23 cellular contexts compared by ENCODE assay signal in the genomic region with DNA sequence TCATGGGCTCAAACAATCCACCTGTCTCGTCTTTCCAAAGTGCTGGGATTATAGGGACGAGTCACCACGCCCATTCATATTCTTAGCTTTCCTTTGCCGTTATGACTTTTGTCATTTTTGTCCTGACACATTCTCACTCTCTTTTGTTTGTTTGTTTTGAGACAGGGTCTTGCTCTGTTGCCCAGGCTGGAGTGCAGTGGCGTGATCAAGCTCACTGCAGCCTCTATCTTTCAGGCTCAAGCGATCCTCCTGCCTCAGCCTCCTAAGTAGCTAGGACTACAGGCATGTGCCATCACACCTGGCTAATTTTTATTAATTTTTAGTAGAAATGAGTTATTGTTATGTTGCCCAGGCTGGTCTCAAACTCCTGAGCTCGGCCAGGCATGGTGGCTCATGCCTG. TPM values are rescaled to one million over a fixed set of nuclear protein-coding genes. Genes with fewer than 3 reads are reported as not detected.
DNase-seq lines count a peak whose midpoint lies in the region; FAIRE-seq and TF ChIP-seq lines count a peak whose summit lies in the region.
"Had no signal": no experiment of that assay in that cellular context is flagged by ENCODE, and none has a peak within 500 bp of the region (broad histone marks: within the 10 kb centered on the region; RNA-seq: fewer than 3 reads in every experiment).

No MANE protein-coding gene starts in this region.

- H3K9me3 ChIP-seq in astrocyte (ENCODE audit: insufficient read depth, low read depth, low read length) (no peaks in the 10 kb centered on the region), neutrophil (no peaks in the 10 kb centered on the region)
- H3K9me3 ChIP-seq: A549 had no signal

- FAIRE-seq in astrocyte (lab: Jason Lieb, UNC) = no peak
- FAIRE-seq: A549, GM12891, GM18507 had no signal

- H3K9ac ChIP-seq in astrocyte (ENCODE audit: low read length) = no peak overlapping the region

- no peak overlapping the region for H3K27ac ChIP-seq in astrocyte (ENCODE audit: low read depth, low read length)
- H3K27ac ChIP-seq in neutrophil = peak overlapping the region; percentile 95
- H3K27ac ChIP-seq: A549 had no signal

- H2AFZ ChIP-seq in astrocyte (ENCODE audit: low read depth, low read length) = no peak overlapping the region

- H3K9me3 Mint-ChIP-seq in astrocyte (ENCODE audit: unreplicated experiment) = no peaks in the 10 kb centered on the region
- H3K9me3 Mint-ChIP-seq: CD4-positive, alpha-beta memory T cell; GM23338; H9; HFFc6 had no signal

- no peak overlapping the region for H3K27ac Mint-ChIP-seq in astrocyte (ENCODE audit: unreplicated experiment)
- H3K27ac Mint-ChIP-seq: CD4-positive, alpha-beta memory T cell; GM23338; H9; HFFc6 had no signal

- H3K4me1 ChIP-seq in astrocyte (ENCODE audit: insufficient read depth, low read length) (no peaks in the 10 kb centered on the region), neutrophil (ENCODE audit: control insufficient read depth in 1 of 2, insufficient read depth in 1 of 2, low read depth in 1 of 2, low read length in 1 of 2) (peaks cover 45 to 53% of the 10 kb centered on the region in 2 experiments)

- H3K79me2 ChIP-seq in astrocyte (ENCODE audit: insufficient read depth, low read length) = no peaks in the 10 kb centered on the region

- no peaks in the 10 kb centered on the region for H4K20me1 ChIP-seq in astrocyte (ENCODE audit: insufficient read depth, low read length)

- H3K36me3 Mint-ChIP-seq in astrocyte (ENCODE audit: low read depth, unreplicated experiment) = no peaks in the 10 kb centered on the region
- H3K36me3 Mint-ChIP-seq: CD4-positive, alpha-beta memory T cell had no signal

- H3K4me3 Mint-ChIP-seq in astrocyte (ENCODE audit: unreplicated experiment) = peak overlapping the region; percentile 69
- H3K4me3 Mint-ChIP-seq: CD4-positive, alpha-beta memory T cell; GM23338; H9; HFFc6 had no signal

- DNase-seq in activated effector memory CD4-positive, alpha-beta T cell treated with anti-CD3 and anti-CD28 coated beads, Interleukin-2, amount 50 U/mL, for 16 hours = peak; percentile 21
- DNase-seq in activated effector memory CD4-positive, alpha-beta T cell treated with Interleukin-2 at 50 U/mL for 16 hours = no peak
- DNase-seq in NCI-H69 (lab: John Stamatoyannopoulos, UW) (peak; percentile 4), astrocyte (ENCODE audit: low read depth) (no peak), Ammon's horn (ENCODE audit: low spot score) (no peak), NCI-H345 treated with DMSO at 0.1 percent for 48 hours (lab: John Stamatoyannopoulos, UW; ENCODE audit: unreplicated experiment) (no peak)
- DNase-seq: 8988T; ACHN; AML-193; C1 segment of cervical spinal cord; Calu3; CD4-positive, alpha-beta memory T cell; COR-L47; DMS53; DMS79 treated with DMSO at 0.1 percent for 48 hours; GF-D8; H9; HFFc6 had no signal

- H3K4me1 Mint-ChIP-seq in astrocyte (ENCODE audit: low read depth, unreplicated experiment) = peaks cover 4% of the 10 kb centered on the region
- H3K4me1 Mint-ChIP-seq: CD4-positive, alpha-beta memory T cell; GM23338; H9 had no signal

- H3K4me3 ChIP-seq in astrocyte (ENCODE audit: insufficient read depth, low read depth, low read length) (no peak overlapping the region), neutrophil (ENCODE audit: low read depth in 1 of 2, low read length in 1 of 2) (no peak overlapping the region)
- H3K4me3 ChIP-seq: A549, GM23338 had no signal

- H3K4me2 ChIP-seq in astrocyte (ENCODE audit: low read length) = no peak overlapping the region
- H3K4me2 ChIP-seq: A549, GM23338 had no signal

- H3K36me3 ChIP-seq in astrocyte (ENCODE audit: insufficient read depth, low read length) (no peaks in the 10 kb centered on the region), neutrophil (no peaks in the 10 kb centered on the region)

- H3K27me3 ChIP-seq in astrocyte (ENCODE audit: insufficient read depth, low read length) (no peaks in the 10 kb centered on the region), neutrophil (no peaks in the 10 kb centered on the region)

- no peaks in the 10 kb centered on the region for H3K27me3 Mint-ChIP-seq in astrocyte (ENCODE audit: low read depth, unreplicated experiment)

- no peak for TF ChIP-seq CTCF in astrocyte (IDR thresholded peaks at IDR 0.05; ENCODE audit: insufficient read depth, low read depth, low read length)
- no peak for TF ChIP-seq CTCF in neutrophil (IDR thresholded peaks at IDR 0.05)

RNA-seq across cellular contexts. Expression of a gene that starts 11.8 kb away (rescaled TPM):
- total RNA-seq in astrocyte = 10.4 and 11.6 TPM in 2 replicates

RNA-seq across cellular contexts. Expression of a gene that starts 52.5 kb away (rescaled TPM):
- 72.6 and 78.5 TPM in 2 replicates for total RNA-seq in astrocyte

RNA-seq across cellular contexts. Expression of a gene that starts 57.7 kb away (rescaled TPM):
- total RNA-seq in astrocyte = 74.6 and 78.3 TPM in 2 replicates

Comparison
In these comparisons a context has a peak if more than half of its experiments do, and no peak if none do; other contexts are left out.
1. DNase-seq: peak in activated effector memory CD4-positive, alpha-beta T cell treated with anti-CD3 and anti-CD28 coated beads, Interleukin-2, amount 50 U/mL, for 16 hours (single experiment) and NCI-H69 (single experiment); none in activated effector memory CD4-positive, alpha-beta T cell treated with Interleukin-2 at 50 U/mL for 16 hours (single experiment), astrocyte (single experiment), Ammon's horn (single experiment) and NCI-H345 treated with DMSO at 0.1 percent for 48 hours (single experiment).